Comparison of ENCODE assay signal across 13 cellular contexts in genomic region chr18:62326646-62327348, GRCh38. TPM values are rescaled to one million over a fixed set of nuclear protein-coding genes. Genes with fewer than 3 reads are reported as not detected.
A peak's percentile ranks its signal among the peaks of the same experiment; 100 is the strongest.
DNase-seq lines count a peak whose midpoint lies in the region; ATAC-seq and TF ChIP-seq lines count a peak whose summit lies in the region.
"Had no signal": no experiment of that assay in that cellular context is flagged by ENCODE, and none has a peak within 500 bp of the region (broad histone marks: within the 10 kb centered on the region; RNA-seq: fewer than 3 reads in every experiment).

No MANE protein-coding gene starts in this region.

- POLR2A ChIA-PET in activated CD4-positive, alpha-beta memory T cell treated with anti-CD3 and anti-CD28 coated beads, Interleukin-2, amount 10 ng/mL, durations not matched to agents 7 days and 5 days (lab: Charles Lee), result interaction anchor here (0.6 to 4.5 kb wide), 4 partner anchors 13 to 253 kb away, joined by 3 to 26 read pairs (median 6); partner anchors contain the start of gene ZCCHC2

- H3K79me2 ChIP-seq in hepatocyte, result no peaks in the 10 kb centered on the region

- peaks cover 52% of the 10 kb centered on the region for H3K27me3 ChIP-seq in hepatocyte

- H3K4me1 ChIP-seq in hepatocyte (ENCODE audit: insufficient read depth), result peaks cover 37% of the 10 kb centered on the region
- H3K4me1 ChIP-seq: BE2C had no signal

- no peak for ATAC-seq in stimulated activated effector memory CD8-positive, alpha-beta T cell treated with anti-CD3 and anti-CD28 coated beads, Interleukin-12 subunit alpha, Interleukin-12 subunit beta, amount 100 ng/mL, for 72 hours
- ATAC-seq in GM18502 (IDR thresholded peaks at IDR 0.05; ENCODE audit: poor library complexity, unreplicated experiment), result no peak

- H3K27me3 Mint-ChIP-seq in activated naive CD4-positive, alpha-beta T cell treated with anti-CD3 and anti-CD28 coated beads, Interleukin-2, amount 50 U/mL, for 24 hours, result peaks cover 59% of the 10 kb centered on the region
- H3K27me3 Mint-ChIP-seq in activated CD4-positive, alpha-beta memory T cell treated with anti-CD3 and anti-CD28 coated beads, Interleukin-2, amount 10 ng/mL, durations not matched to agents 7 days and 5 days, result peaks cover 46% of the 10 kb centered on the region

- DNase-seq in activated naive CD4-positive, alpha-beta T cell (lab: John Stamatoyannopoulos, UW), result no peak
- DNase-seq in activated CD4-positive, alpha-beta memory T cell treated with anti-CD3 and anti-CD28 coated beads, Interleukin-2, amount 10 ng/mL, durations not matched to agents 7 days and 5 days, result no peak
- DNase-seq in hepatocyte (ENCODE audit: low spot score) (no peak), cerebellum (ENCODE audit: low spot score) (no peak), SK-N-DZ (ENCODE audit: low spot score) (no peak)
- no peak for DNase-seq in stimulated activated effector memory CD8-positive, alpha-beta T cell treated with anti-CD3 and anti-CD28 coated beads, Interleukin-12 subunit alpha, Interleukin-12 subunit beta, amount 100 ng/mL, for 72 hours (ENCODE audit: low spot score in 2 of 2)
- DNase-seq: BE2C, cerebellar nuclear complex, Karpas-422, SW 1271 had no signal

- no peaks in the 10 kb centered on the region for H3K9me3 ChIP-seq in hepatocyte (ENCODE audit: low read depth)
- H3K9me3 ChIP-seq: BE2C had no signal

- H2AFZ ChIP-seq in hepatocyte, result no peak overlapping the region

- H3K4me3 Mint-ChIP-seq in activated naive CD4-positive, alpha-beta T cell treated with anti-CD3 and anti-CD28 coated beads, Interleukin-2, amount 50 U/mL, for 24 hours, result peak overlapping the region; percentile 80
- H3K4me3 Mint-ChIP-seq in activated CD4-positive, alpha-beta memory T cell treated with anti-CD3 and anti-CD28 coated beads, Interleukin-2, amount 10 ng/mL, durations not matched to agents 7 days and 5 days, result peak overlapping the region; percentile 93
- peak overlapping the region; percentile 79 for H3K4me3 Mint-ChIP-seq in stimulated activated effector memory CD8-positive, alpha-beta T cell treated with anti-CD3 and anti-CD28 coated beads, Interleukin-12 subunit alpha, Interleukin-12 subunit beta, amount 100 ng/mL, for 72 hours

- no peaks in the 10 kb centered on the region for H3K36me3 Mint-ChIP-seq in activated naive CD4-positive, alpha-beta T cell treated with anti-CD3 and anti-CD28 coated beads, Interleukin-2, amount 50 U/mL, for 24 hours
- H3K36me3 Mint-ChIP-seq in activated CD4-positive, alpha-beta memory T cell treated with anti-CD3 and anti-CD28 coated beads, Interleukin-2, amount 10 ng/mL, durations not matched to agents 7 days and 5 days (ENCODE audit: low read depth), result peaks cover 29% of the 10 kb centered on the region
- peaks cover 6% of the 10 kb centered on the region for H3K36me3 Mint-ChIP-seq in stimulated activated effector memory CD8-positive, alpha-beta T cell treated with anti-CD3 and anti-CD28 coated beads, Interleukin-12 subunit alpha, Interleukin-12 subunit beta, amount 100 ng/mL, for 72 hours

- H3K36me3 ChIP-seq in hepatocyte (replicated peaks; ENCODE audit: insufficient read depth, low read depth), result no peaks in the 10 kb centered on the region
- H3K36me3 ChIP-seq: BE2C had no signal

- H3K4me3 ChIP-seq in hepatocyte, result peak overlapping the region; percentile 67

- CTCF ChIA-PET in activated CD4-positive, alpha-beta memory T cell treated with anti-CD3 and anti-CD28 coated beads, Interleukin-2, amount 10 ng/mL, durations not matched to agents 7 days and 5 days (lab: Charles Lee), result interaction anchor here (1.0 to 3.0 kb wide), 2 partner anchors 11 to 209 kb away, joined by 3 to 18 read pairs; no protein-coding TSS in a partner anchor

- H3K4me2 ChIP-seq in hepatocyte, result peak overlapping the region; percentile 99

- no peaks in the 10 kb centered on the region for H4K20me1 ChIP-seq in hepatocyte (ENCODE audit: insufficient read depth, poor library complexity, severe bottlenecking)

- TF ChIP-seq CTCF in hepatocyte (IDR thresholded peaks at IDR 0.05; ENCODE audit: poor library complexity), result no peak

- 38% methylated on average over 12 of the region's 12 CpGs for WGBS in hepatocyte (ENCODE audit: low lambda C conversion rate, missing lambda C conversion rate)

- H3K27ac ChIP-seq in hepatocyte, result no peak overlapping the region

- no peaks in the 10 kb centered on the region for H3K9me3 Mint-ChIP-seq in activated naive CD4-positive, alpha-beta T cell treated with anti-CD3 and anti-CD28 coated beads, Interleukin-2, amount 50 U/mL, for 24 hours
- H3K9me3 Mint-ChIP-seq in activated CD4-positive, alpha-beta memory T cell treated with anti-CD3 and anti-CD28 coated beads, Interleukin-2, amount 10 ng/mL, durations not matched to agents 7 days and 5 days, result no peaks in the 10 kb centered on the region
- H3K9me3 Mint-ChIP-seq in stimulated activated effector memory CD8-positive, alpha-beta T cell treated with anti-CD3 and anti-CD28 coated beads, Interleukin-12 subunit alpha, Interleukin-12 subunit beta, amount 100 ng/mL, for 72 hours, result no peaks in the 10 kb centered on the region

- H3K27ac Mint-ChIP-seq in activated naive CD4-positive, alpha-beta T cell treated with anti-CD3 and anti-CD28 coated beads, Interleukin-2, amount 50 U/mL, for 24 hours, result no peak overlapping the region
- H3K27ac Mint-ChIP-seq in activated CD4-positive, alpha-beta memory T cell treated with anti-CD3 and anti-CD28 coated beads, Interleukin-2, amount 10 ng/mL, durations not matched to agents 7 days and 5 days, result no peak overlapping the region
- H3K27ac Mint-ChIP-seq in stimulated activated effector memory CD8-positive, alpha-beta T cell treated with anti-CD3 and anti-CD28 coated beads, Interleukin-12 subunit alpha, Interleukin-12 subunit beta, amount 100 ng/mL, for 72 hours, result no peak overlapping the region

- no peaks in the 10 kb centered on the region for H3K9me2 ChIP-seq in hepatocyte (replicated peaks; ENCODE audit: insufficient read depth)

- H3K4me1 Mint-ChIP-seq in activated naive CD4-positive, alpha-beta T cell treated with anti-CD3 and anti-CD28 coated beads, Interleukin-2, amount 50 U/mL, for 24 hours, result peaks cover 34% of the 10 kb centered on the region
- peaks cover 68% of the 10 kb centered on the region for H3K4me1 Mint-ChIP-seq in activated CD4-positive, alpha-beta memory T cell treated with anti-CD3 and anti-CD28 coated beads, Interleukin-2, amount 10 ng/mL, durations not matched to agents 7 days and 5 days
- peaks cover 58% of the 10 kb centered on the region for H3K4me1 Mint-ChIP-seq in stimulated activated effector memory CD8-positive, alpha-beta T cell treated with anti-CD3 and anti-CD28 coated beads, Interleukin-12 subunit alpha, Interleukin-12 subunit beta, amount 100 ng/mL, for 72 hours

RNA-seq across cellular contexts. Expression of gene TNFRSF11A, which starts 1.7 kb away (rescaled TPM):
- 10 to 100 TPM; 26.0 to 30.0 TPM for total RNA-seq in activated CD4-positive, alpha-beta memory T cell treated with anti-CD3 and anti-CD28 coated beads, Interleukin-2, amount 10 ng/mL, durations not matched to agents 7 days and 5 days
- total RNA-seq in hepatocyte (5.6 and 11.0 TPM in 2 replicates), cerebellum (1.1 TPM)
- 2.1 and 4.1 TPM in 2 replicates for polyA plus RNA-seq in hepatocyte
- 0.05 and 1.3 TPM in 2 replicates for polyA plus RNA-seq in SK-N-DZ (2014; cell fraction: cytosol; rRNA removed)
- 0.13 TPM in 1 of 2 replicates, not detected in the other for polyA plus RNA-seq in SK-N-DZ (2014; cell fraction: nucleus; rRNA removed)
- polyA plus RNA-seq: neural cell had no signal
